ENCODE assay signal across 19 cellular contexts in genomic region chr7:1050956-1051690, GRCh38. TPM values are rescaled to one million over a fixed set of nuclear protein-coding genes. Genes with fewer than 3 reads are reported as not detected.
DNase-seq lines count a peak whose midpoint lies in the region; ATAC-seq and TF ChIP-seq lines count a peak whose summit lies in the region.
"Had no signal": no experiment of that assay in that cellular context is flagged by ENCODE, and none has a peak within 500 bp of the region (broad histone marks: within the 10 kb centered on the region; RNA-seq: fewer than 3 reads in every experiment).

No MANE protein-coding gene starts in this region.

- ATAC-seq in left cardiac atrium (peak in 1 of 2 donors; percentile 45), HG03571 (IDR thresholded peaks at IDR 0.05; ENCODE audit: unreplicated experiment) (no peak), HG02885 (IDR thresholded peaks at IDR 0.05; ENCODE audit: poor library complexity, unreplicated experiment) (no peak)
- ATAC-seq: A549; activated CD8-positive, alpha-beta T cell treated with anti-CD3 and anti-CD28 coated beads for 36 hours; naive thymus-derived CD8-positive, alpha-beta T cell; SK-N-SH treated with all-trans-retinoic acid at 6 μM for 48 hours had no signal

- TF ChIP-seq CTCF in breast epithelium (IDR thresholded peaks at IDR 0.05) (no peak), mammary epithelial cell (conservative IDR thresholded peaks at IDR 0.05 in 1 of 2, IDR thresholded peaks at IDR 0.05 in 1 of 2; ENCODE audit: extremely low read depth in 1 of 2, insufficient read depth in 1 of 2, low read depth in 1 of 2, low read length in 2 of 2) (no peak)

- H3K27me3 ChIP-seq in breast epithelium (no peaks in the 10 kb centered on the region), mammary epithelial cell (ENCODE audit: insufficient read depth, low read length) (no peaks in the 10 kb centered on the region), skeletal muscle tissue (ENCODE audit: control insufficient read depth in 3 of 3, insufficient read depth in 3 of 3, low read length in 3 of 3) (no peaks in the 10 kb centered on the region)

- no peak for DNase-seq in breast epithelium (ENCODE audit: low spot score in 2 of 2)
- no peak for DNase-seq in mammary epithelial cell
- peak; percentile 30 for DNase-seq in left cardiac atrium
- DNase-seq in NCI-H1694 (lab: John Stamatoyannopoulos, UW), result no peak
- no peak for DNase-seq in NCI-H69 (lab: John Stamatoyannopoulos, UW)
- DNase-seq: activated CD8-positive, alpha-beta T cell treated with anti-CD3 and anti-CD28 coated beads for 36 hours; CD4-positive, alpha-beta memory T cell; DND-41; IMR-90; NCI-H2029; NCI-H526; PC-9 had no signal

- H3K79me2 ChIP-seq in mammary epithelial cell (ENCODE audit: insufficient read depth, low read length), result peaks cover 3% of the 10 kb centered on the region

- H3K4me3 ChIP-seq in breast epithelium (no peak overlapping the region), mammary epithelial cell (replicated peaks in 1 of 3; ENCODE audit: insufficient read depth in 1 of 3, low read depth in 2 of 3, low read length in 3 of 3) (no peak overlapping the region), skeletal muscle tissue (ENCODE audit: low read length in 3 of 3) (no peak overlapping the region)
- H3K4me3 ChIP-seq: A549, PC-9, thoracic aorta had no signal

- CTCF ChIA-PET in mammary epithelial cell (lab: Charles Lee; ENCODE audit: low non-redundant PET), result no interaction called here

- H3K36me3 ChIP-seq in breast epithelium (no peaks in the 10 kb centered on the region), mammary epithelial cell (ENCODE audit: insufficient read depth, low read length) (no peaks in the 10 kb centered on the region), skeletal muscle tissue (ENCODE audit: control insufficient read depth in 3 of 3, insufficient read depth in 3 of 3, low read length in 3 of 3) (no peaks in the 10 kb centered on the region)
- H3K36me3 ChIP-seq: thoracic aorta had no signal

- no peaks in the 10 kb centered on the region for H3K9me3 ChIP-seq in breast epithelium
- no peaks in the 10 kb centered on the region for H3K9me3 ChIP-seq in mammary epithelial cell (replicated peaks; ENCODE audit: insufficient read depth, low read length)
- H3K9me3 ChIP-seq in skeletal muscle tissue (ENCODE audit: control insufficient read depth in 3 of 3, low read length in 3 of 3), result no peaks in the 10 kb centered on the region
- H3K9me3 ChIP-seq: A549, thoracic aorta had no signal

- no peak overlapping the region for H2AFZ ChIP-seq in mammary epithelial cell (ENCODE audit: low read depth, low read length)
- H2AFZ ChIP-seq: PC-9 had no signal

- H3K27ac ChIP-seq in breast epithelium, result peak overlapping the region; percentile 72 to 90
- H3K27ac ChIP-seq in mammary epithelial cell (ENCODE audit: insufficient read depth, low read depth, low read length), result no peak overlapping the region
- peak overlapping the region; percentile 84 for H3K27ac ChIP-seq in skeletal muscle tissue (ENCODE audit: low read depth, low read length)
- H3K27ac ChIP-seq: A549, PC-9 had no signal

- in situ Hi-C loops in mammary epithelial cell (cut with MboI; ENCODE audit: low sequenced_read_pairs in 2 of 2), result no loop called here

- no peak for TF ChIP-seq POLR2A in breast epithelium (IDR thresholded peaks at IDR 0.05)

- dilution Hi-C loops in mammary epithelial cell (cut with HindIII; ENCODE audit: low sequenced_read_pairs), result no loop called here

- no peak overlapping the region for H3K4me2 ChIP-seq in mammary epithelial cell (ENCODE audit: insufficient read depth, low read depth, low read length)
- H3K4me2 ChIP-seq: A549, PC-9 had no signal

- H3K4me1 ChIP-seq in breast epithelium (peaks cover 14 to 19% of the 10 kb centered on the region in 2 donors), mammary epithelial cell (ENCODE audit: insufficient read depth, low read length) (peaks cover 2% of the 10 kb centered on the region), skeletal muscle tissue (ENCODE audit: control insufficient read depth in 3 of 3, insufficient read depth in 3 of 3, low read length in 3 of 3) (peaks cover 54 to 89% (median 82%) of the 10 kb centered on the region in 3 donors)
- H3K4me1 ChIP-seq: A549 had no signal

- no TSS peak for BruUV-seq in mammary epithelial cell (replicated peaks; lab: Mats Ljungman, UMichigan)

- WGBS in mammary epithelial cell (ENCODE audit: low coverage, missing lambda C conversion rate), result 96% methylated on average over 15 of the region's 22 CpGs

- intact Hi-C loops in breast epithelium (cut with DNase I; ENCODE audit: low total_unique reads) (no loop called here), mammary epithelial cell (cut with micrococcal nuclease) (no loop called here), left cardiac atrium (cut with DNase I) (no loop called here)

- no peaks in the 10 kb centered on the region for H4K20me1 ChIP-seq in mammary epithelial cell (ENCODE audit: insufficient read depth, low read length)

- H3K9ac ChIP-seq in mammary epithelial cell (ENCODE audit: insufficient read depth, low read length), result no peak overlapping the region
- H3K9ac ChIP-seq in skeletal muscle tissue (ENCODE audit: low read depth in 1 of 3, low read length in 3 of 3), result peak overlapping the region in 2 of 3 donors; percentile 8 to 45

RNA-seq across cellular contexts. Expression of gene GPR146, which starts 6.8 kb away (rescaled TPM):
- 10 to 100 TPM; 24.1 to 56.8 (median 43.6) TPM for total RNA-seq in breast epithelium
- total RNA-seq in mammary epithelial cell, result under 1 TPM; 0.17 to 0.61 TPM
- 1.4 TPM for polyA plus RNA-seq in mammary epithelial cell
- not detected for polyA minus RNA-seq in mammary epithelial cell
- 10 to 100 TPM in 1 of 2 donors, 1 to 10 TPM in 1; 9.0 to 17.7 TPM for total RNA-seq in left cardiac atrium
- total RNA-seq in skeletal muscle tissue, result 5.2 TPM

RNA-seq across cellular contexts. Expression of gene GPER1, which starts 36.8 kb away (rescaled TPM):
- 1 to 10 TPM; 2.6 to 3.3 (median 3.2) TPM for total RNA-seq in breast epithelium
- under 1 TPM; 0.33 to 0.45 TPM for total RNA-seq in mammary epithelial cell
- 1.1 TPM for polyA plus RNA-seq in mammary epithelial cell
- 1.3 TPM for polyA minus RNA-seq in mammary epithelial cell
- 1 to 10 TPM; 4.6 to 7.6 TPM for total RNA-seq in left cardiac atrium
- total RNA-seq in skeletal muscle tissue, result 5.2 TPM
- total RNA-seq: CD4-positive, alpha-beta memory T cell had no signal
- polyA plus RNA-seq: CD4-positive, alpha-beta memory T cell had no signal
